1 cellular context compared by ENCODE assay signal in genomic region chr3:195156286-195156890, GRCh38.
TF ChIP-seq lines count a peak whose summit lies in the region.

No MANE protein-coding gene starts in this region.

TF ChIP-seq in H1, 55 proteins besides CTCF, POLR2A, EP300 and RAD21 (continued from another document):
- TF ChIP-seq CHD2 (IDR thresholded peaks at IDR 0.05; ENCODE audit: low read length) (no peak), EZH2 (IDR thresholded peaks at IDR 0.05; ENCODE audit: low read depth, low read length, severe bottlenecking) (no peak), KDM4A (IDR thresholded peaks at IDR 0.05; ENCODE audit: low read depth, low read length, severe bottlenecking) (no peak), ZNF274 (IDR thresholded peaks at IDR 0.05; ENCODE audit: borderline replicate concordance, extremely low read depth, low read length) (no peak), POLR2AphosphoS5 (IDR thresholded peaks at IDR 0.05; ENCODE audit: low read depth, low read length) (no peak), ATF3 (IDR thresholded peaks at IDR 0.05; ENCODE audit: insufficient read depth, low read depth, low read length) (no peak)
